14 cellular contexts compared by ENCODE assay signal in the genomic region with DNA sequence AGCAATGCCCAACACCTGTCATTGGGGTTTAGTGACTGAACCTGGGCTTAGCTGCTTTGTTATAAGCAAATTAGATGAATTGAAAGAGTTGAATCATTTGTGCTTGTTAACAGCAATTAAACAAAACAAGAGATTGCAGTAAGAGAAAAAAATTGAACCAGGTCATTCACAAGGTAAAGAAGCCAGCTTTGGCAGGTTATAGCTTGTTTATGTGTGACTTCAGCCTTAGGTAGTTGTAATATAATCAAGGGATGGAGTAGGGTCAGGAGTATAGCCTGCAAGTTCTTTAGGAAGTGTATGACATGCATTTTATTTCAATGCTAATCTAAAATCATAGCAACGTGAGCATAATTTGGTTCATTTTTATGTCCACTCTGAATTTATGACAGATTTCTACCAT.
DNase-seq lines count a peak whose midpoint lies in the region; ATAC-seq, FAIRE-seq and TF ChIP-seq lines count a peak whose summit lies in the region.
"Had no signal": no experiment of that assay in that cellular context is flagged by ENCODE, and none has a peak within 500 bp of the region (broad histone marks: within the 10 kb centered on the region; RNA-seq: fewer than 3 reads in every experiment).

No MANE protein-coding gene starts in this region.

- H2AFZ ChIP-seq in smooth muscle cell (ENCODE audit: low read depth), result no peak overlapping the region

- no peaks in the 10 kb centered on the region for H3K36me3 ChIP-seq in bronchial epithelial cell (ENCODE audit: control insufficient read depth, insufficient read depth, low read length)
- H3K36me3 ChIP-seq in smooth muscle cell (ENCODE audit: low read depth), result no peaks in the 10 kb centered on the region
- H3K36me3 ChIP-seq: BLaER1 treated with 17β-estradiol and CSF1 and Interleukin-3, amounts not matched to agents 10 nM and 100 nM had no signal

- no peak for FAIRE-seq in bronchial epithelial cell (lab: Jason Lieb, UNC)

- peak; percentile 24 for ATAC-seq in foreskin keratinocyte

- TF ChIP-seq CTCF in bronchial epithelial cell (IDR thresholded peaks at IDR 0.05; ENCODE audit: insufficient read depth, low read length, severe bottlenecking) (no peak), foreskin keratinocyte (conservative IDR thresholded peaks at IDR 0.05) (no peak), smooth muscle cell (IDR thresholded peaks at IDR 0.05; ENCODE audit: borderline replicate concordance, insufficient read depth, poor library complexity, severe bottlenecking) (no peak)

- no peaks in the 10 kb centered on the region for H3K27me3 ChIP-seq in bronchial epithelial cell (ENCODE audit: control insufficient read depth, insufficient read depth, low read length)
- H3K27me3 ChIP-seq in foreskin keratinocyte, result no peaks in the 10 kb centered on the region
- H3K27me3 ChIP-seq in smooth muscle cell (ENCODE audit: low read depth), result no peaks in the 10 kb centered on the region
- H3K27me3 ChIP-seq: BLaER1 treated with 17β-estradiol and CSF1 and Interleukin-3, amounts not matched to agents 10 nM and 100 nM had no signal

- peaks cover 22% of the 10 kb centered on the region for H3F3A ChIP-seq in smooth muscle cell (ENCODE audit: low read depth)

- H3K9me3 Mint-ChIP-seq in immature natural killer cell, result peaks cover 0 to 2% (median 0%) of the 10 kb centered on the region in 6 donors

- no peaks in the 10 kb centered on the region for H4K20me1 ChIP-seq in smooth muscle cell (ENCODE audit: low read depth)
- H4K20me1 ChIP-seq: BLaER1 treated with 17β-estradiol and CSF1 and Interleukin-3, amounts not matched to agents 10 nM and 100 nM had no signal

- H3K36me3 Mint-ChIP-seq in immature natural killer cell, result no peaks in the 10 kb centered on the region
- H3K36me3 Mint-ChIP-seq: CD4-positive, CD25-positive, alpha-beta regulatory T cell had no signal

- H3K79me2 ChIP-seq in smooth muscle cell (ENCODE audit: low read depth), result no peaks in the 10 kb centered on the region

- no peak overlapping the region for H3K4me2 ChIP-seq in smooth muscle cell
- H3K4me2 ChIP-seq: BLaER1 treated with 17β-estradiol and CSF1 and Interleukin-3, amounts not matched to agents 10 nM and 100 nM had no signal

- peaks cover 1 to 7% (median 3%) of the 10 kb centered on the region in 3 donors for H3K27me3 Mint-ChIP-seq in immature natural killer cell (ENCODE audit: low read depth in 3 of 3)

- peaks cover 0 to 6% of the 10 kb centered on the region in 2 donors for H3K4me1 Mint-ChIP-seq in immature natural killer cell

- peak; percentile 35 for DNase-seq in NCI-H748 (lab: John Stamatoyannopoulos, UW; ENCODE audit: unreplicated experiment)
- DNase-seq in NCI-H748 treated with DMSO at 0.1 percent for 48 hours (lab: John Stamatoyannopoulos, UW), result no peak
- peak; percentile 90 for DNase-seq in bronchial epithelial cell (ENCODE audit: low read depth)
- DNase-seq in foreskin keratinocyte, result peak in 1 of 2 donors; percentile 56
- no peak for DNase-seq in smooth muscle cell (lab: John Stamatoyannopoulos, UW; ENCODE audit: unreplicated experiment)
- no peak for DNase-seq in activated CD4-positive, CD25-positive, alpha-beta regulatory T cell treated with anti-CD3 and anti-CD28 coated beads, Interleukin-2, amount 50 U/mL, for 72 hours
- DNase-seq in immature natural killer cell, result no peak
- DNase-seq: ACHN; CD4-positive, CD25-positive, alpha-beta regulatory T cell; DMS53; GF-D8; HCEC 1CT; HFFc6 had no signal

- H3K9ac ChIP-seq in smooth muscle cell (ENCODE audit: low read depth), result no peak overlapping the region
- H3K9ac ChIP-seq: BLaER1 treated with 17β-estradiol and CSF1 and Interleukin-3, amounts not matched to agents 10 nM and 100 nM had no signal

- no peaks in the 10 kb centered on the region for H3K9me3 ChIP-seq in smooth muscle cell (replicated peaks; ENCODE audit: low read depth)

- H3K27ac ChIP-seq in foreskin keratinocyte (no peak overlapping the region), smooth muscle cell (ENCODE audit: low read depth) (peak overlapping the region; percentile 91)
- H3K27ac ChIP-seq: BLaER1 treated with 17β-estradiol and CSF1 and Interleukin-3, amounts not matched to agents 10 nM and 100 nM had no signal

- H3K4me1 ChIP-seq in foreskin keratinocyte (peaks cover 15% of the 10 kb centered on the region), smooth muscle cell (ENCODE audit: low read depth) (peaks cover 34% of the 10 kb centered on the region)

- 100% methylated on average over 1 of the region's 1 CpG for whole genome bisulfite sequencing in smooth muscle cell (ENCODE audit: low lambda C conversion rate)

- H3K27ac Mint-ChIP-seq in immature natural killer cell, result no peak overlapping the region
- H3K27ac Mint-ChIP-seq: CD4-positive, CD25-positive, alpha-beta regulatory T cell; HFFc6 had no signal

- no peak overlapping the region for H3K4me3 ChIP-seq in bronchial epithelial cell (ENCODE audit: low read depth, low read length)
- no peak overlapping the region for H3K4me3 ChIP-seq in smooth muscle cell
- H3K4me3 ChIP-seq: BLaER1 treated with 17β-estradiol and CSF1 and Interleukin-3, amounts not matched to agents 10 nM and 100 nM had no signal

- no peak overlapping the region for H3K4me3 Mint-ChIP-seq in immature natural killer cell
- H3K4me3 Mint-ChIP-seq: CD4-positive, CD25-positive, alpha-beta regulatory T cell; HFFc6 had no signal

Comparison
In these comparisons a context has a peak if more than half of its experiments do, and no peak if none do; other contexts are left out.
1. DNase-seq: peak in NCI-H748 (single experiment) and bronchial epithelial cell (single experiment); none in NCI-H748 treated with DMSO at 0.1 percent for 48 hours (single experiment), smooth muscle cell (single experiment), activated CD4-positive, CD25-positive, alpha-beta regulatory T cell treated with anti-CD3 and anti-CD28 coated beads, Interleukin-2, amount 50 U/mL, for 72 hours (single experiment) and immature natural killer cell (0 of 3).